Comparison of ENCODE assay signal across 9 cellular contexts in genomic region chr17:77128895-77129567, GRCh38. TPM values are rescaled to one million over a fixed set of nuclear protein-coding genes. Genes with fewer than 3 reads are reported as not detected.
DNase-seq lines count a peak whose midpoint lies in the region; ATAC-seq and TF ChIP-seq lines count a peak whose summit lies in the region.
"Had no signal": no experiment of that assay in that cellular context is flagged by ENCODE, and none has a peak within 500 bp of the region (broad histone marks: within the 10 kb centered on the region; RNA-seq: fewer than 3 reads in every experiment).

No MANE protein-coding gene starts in this region.

- no peaks in the 10 kb centered on the region for H4K20me1 ChIP-seq in hepatocyte (ENCODE audit: insufficient read depth, poor library complexity, severe bottlenecking)

- H3K36me3 Mint-ChIP-seq in activated T-helper 17 cell treated with anti-CD3 and anti-CD28 coated beads, Interleukin-2, amount 50 U/mL, for 72 hours (ENCODE audit: low read depth), result no peaks in the 10 kb centered on the region

- H3K9me2 ChIP-seq in hepatocyte (replicated peaks; ENCODE audit: insufficient read depth), result no peaks in the 10 kb centered on the region

- H3K4me1 ChIP-seq in hepatocyte (ENCODE audit: insufficient read depth), result peaks cover 24% of the 10 kb centered on the region

- H3K36me3 ChIP-seq in hepatocyte (replicated peaks; ENCODE audit: insufficient read depth, low read depth), result no peaks in the 10 kb centered on the region
- H3K36me3 ChIP-seq: ovary had no signal

- in situ Hi-C loops in GM13976 (cut with MboI; ENCODE audit: low sequenced_read_pairs, unreplicated experiment), result no loop called here

- no peak for ATAC-seq in activated T-helper 17 cell treated with anti-CD3 and anti-CD28 coated beads, Interleukin-2, amount 50 U/mL, for 72 hours (replicated peaks)
- ATAC-seq in GM18502 (IDR thresholded peaks at IDR 0.05; ENCODE audit: poor library complexity, unreplicated experiment), result no peak

- H3K79me2 ChIP-seq in hepatocyte, result no peaks in the 10 kb centered on the region

- DNase-seq in H4 (ENCODE audit: low spot score), result peak; percentile 62
- DNase-seq in hepatocyte (ENCODE audit: low spot score), result no peak
- peak; percentile 65 for DNase-seq in smooth muscle cell of the brain vasculature (ENCODE audit: low read depth, low spot score)
- DNase-seq in T1000 (lab: John Stamatoyannopoulos, UW), result no peak
- DNase-seq in NCI-H187 treated with DMSO at 0.1 percent for 48 hours (lab: John Stamatoyannopoulos, UW), result no peak
- DNase-seq in GM13976 (ENCODE audit: low spot score), result no peak
- DNase-seq: ovary had no signal

- TF ChIP-seq CTCF in hepatocyte (IDR thresholded peaks at IDR 0.05; ENCODE audit: poor library complexity) (no peak), GM13976 (IDR thresholded peaks at IDR 0.05; ENCODE audit: borderline replicate concordance, control extremely low read depth, extremely low read depth, insufficient read depth, missing control alignments) (no peak)

- H3K27me3 Mint-ChIP-seq in activated T-helper 17 cell treated with anti-CD3 and anti-CD28 coated beads, Interleukin-2, amount 50 U/mL, for 72 hours, result no peaks in the 10 kb centered on the region

- peak overlapping the region; percentile 93 for H3K27ac Mint-ChIP-seq in activated T-helper 17 cell treated with anti-CD3 and anti-CD28 coated beads, Interleukin-2, amount 50 U/mL, for 72 hours

- no peaks in the 10 kb centered on the region for H3K9me3 ChIP-seq in hepatocyte (ENCODE audit: low read depth)
- H3K9me3 ChIP-seq: ovary had no signal

- no peaks in the 10 kb centered on the region for H3K27me3 ChIP-seq in hepatocyte
- H3K27me3 ChIP-seq: ovary had no signal

- peak overlapping the region; percentile 37 for H3K4me2 ChIP-seq in hepatocyte

- peak overlapping the region; percentile 78 for H3K4me3 Mint-ChIP-seq in activated T-helper 17 cell treated with anti-CD3 and anti-CD28 coated beads, Interleukin-2, amount 50 U/mL, for 72 hours

- no peaks in the 10 kb centered on the region for H3K9me3 Mint-ChIP-seq in activated T-helper 17 cell treated with anti-CD3 and anti-CD28 coated beads, Interleukin-2, amount 50 U/mL, for 72 hours

- H3K4me1 Mint-ChIP-seq in activated T-helper 17 cell treated with anti-CD3 and anti-CD28 coated beads, Interleukin-2, amount 50 U/mL, for 72 hours, result peaks cover 11% of the 10 kb centered on the region

- H3K4me3 ChIP-seq in hepatocyte, result no peak overlapping the region
- H3K4me3 ChIP-seq: ovary had no signal

- 58% methylated on average over 10 of the region's 10 CpGs for WGBS in hepatocyte (ENCODE audit: low lambda C conversion rate, missing lambda C conversion rate)

- H2AFZ ChIP-seq in hepatocyte, result no peak overlapping the region

- H3K27ac ChIP-seq in hepatocyte, result peak overlapping the region; percentile 46
- H3K27ac ChIP-seq: ovary had no signal

RNA-seq across cellular contexts. Expression of gene SEC14L1, which starts 11.7 kb away (rescaled TPM):
- 33.7 and 41.8 TPM in 2 replicates for total RNA-seq in H4 (2014; rRNA removed; shearing (Covaris generic))
- 10 to 100 TPM; 89.3 to 98.4 TPM for total RNA-seq in activated T-helper 17 cell treated with anti-CD3 and anti-CD28 coated beads, Interleukin-2, amount 50 U/mL, for 72 hours
- total RNA-seq in hepatocyte, result 35.3 and 52.9 TPM in 2 replicates
- polyA plus RNA-seq in hepatocyte, result 70.8 and 71.4 TPM in 2 replicates

Comparison
In these comparisons a context has a peak if more than half of its experiments do, and no peak if none do; other contexts are left out.
1. DNase-seq: peak in H4 (single experiment) and smooth muscle cell of the brain vasculature (single experiment); none in hepatocyte (single experiment), T1000 (single experiment), NCI-H187 treated with DMSO at 0.1 percent for 48 hours (single experiment) and GM13976 (single experiment).